Comparison of ENCODE assay signal across 22 cellular contexts in the genomic region with DNA sequence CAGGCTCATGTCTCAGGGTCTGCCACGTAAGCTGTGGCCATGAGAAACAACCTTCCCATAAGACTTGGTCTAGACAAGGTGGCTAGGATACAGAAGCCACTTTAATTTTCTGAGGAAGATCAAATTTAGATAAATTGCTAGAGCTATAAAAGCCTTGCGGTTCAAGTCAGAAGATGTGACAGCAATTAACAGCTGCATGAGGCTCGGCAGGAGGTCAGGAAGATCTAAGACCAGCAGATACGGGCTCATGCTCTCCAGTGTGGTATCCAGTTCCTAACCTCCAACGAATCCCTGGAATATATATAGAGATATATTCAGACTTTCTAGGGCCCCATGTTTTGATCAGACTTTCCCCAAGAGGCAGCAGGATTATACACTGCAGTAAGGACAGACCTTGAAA.
"Had no signal": no experiment of that assay in that cellular context is flagged by ENCODE, and none has a peak within 500 bp of the region (broad histone marks: within the 10 kb centered on the region; RNA-seq: fewer than 3 reads in every experiment).

No MANE protein-coding gene starts in this region.

- ATAC-seq: Panc1, PC-3, SK-N-SH treated with all-trans-retinoic acid at 6 μM for 48 hours had no signal

- H3K36me3 ChIP-seq: MG63 had no signal

- H3K9me3 ChIP-seq: MG63 had no signal

- H3K27me3 ChIP-seq: MG63 had no signal

- DNase-seq: KBM-7; MG63; NCI-H1092; NCI-H1105 treated with DMSO at 0.1 percent for 48 hours; NCI-H1436; NCI-H187; NCI-H2029; NCI-H2081 treated with DMSO at 0.1 percent for 48 hours; NCI-H2171; NCI-H226; NCI-H446; NCI-H510A; NCI-H524 treated with DMSO at 0.1 percent for 48 hours; NCI-H69; NCI-H774; NK-92 treated with Interleukin-12 subunit alpha and Interleukin-12 subunit beta, amount 100 ng/mL, for 24 hours; PC-3; Right ventricle myocardium superior; SIG-M5; T-helper 1 cell had no signal

- H3K4me3 ChIP-seq: MG63 had no signal
